Comparison of ENCODE assay signal across 8 cellular contexts in genomic region chr1:109214695-109215623, GRCh38.
DNase-seq lines count a peak whose midpoint lies in the region; ATAC-seq and TF ChIP-seq lines count a peak whose summit lies in the region.

No MANE protein-coding gene starts in this region.

- H3K36me3 Mint-ChIP-seq in T-helper 1 cell treated with Interleukin-12 subunit alpha and Interleukin-12 subunit beta and Interleukin-4 antibody, amounts not matched to agents 30 μg/mL and 1 μg/mL, for 36 hours (ENCODE audit: low read depth): peaks cover 28% of the 10 kb centered on the region

- peaks cover 27% of the 10 kb centered on the region for H3K4me1 Mint-ChIP-seq in T-helper 1 cell treated with Interleukin-12 subunit alpha and Interleukin-12 subunit beta and Interleukin-4 antibody, amounts not matched to agents 30 μg/mL and 1 μg/mL, for 36 hours (ENCODE audit: low read depth)

- H3K27ac Mint-ChIP-seq in T-helper 1 cell treated with Interleukin-12 subunit alpha and Interleukin-12 subunit beta and Interleukin-4 antibody, amounts not matched to agents 30 μg/mL and 1 μg/mL, for 36 hours: peak overlapping the region; percentile 93

- TF ChIP-seq CTCF in cardiac fibroblast (IDR thresholded peaks at IDR 0.05; ENCODE audit: low read depth, low read length): no peak

- H3K4me3 Mint-ChIP-seq in T-helper 1 cell treated with Interleukin-12 subunit alpha and Interleukin-12 subunit beta and Interleukin-4 antibody, amounts not matched to agents 30 μg/mL and 1 μg/mL, for 36 hours: peak overlapping the region; percentile 92

- no peak for ATAC-seq in HG03442 (IDR thresholded peaks at IDR 0.05; ENCODE audit: unreplicated experiment)

- no peaks in the 10 kb centered on the region for H3K27me3 Mint-ChIP-seq in T-helper 1 cell treated with Interleukin-12 subunit alpha and Interleukin-12 subunit beta and Interleukin-4 antibody, amounts not matched to agents 30 μg/mL and 1 μg/mL, for 36 hours (ENCODE audit: low read depth)

- DNase-seq in NCI-H2081 (lab: John Stamatoyannopoulos, UW) (peak; percentile 20 to 64), NCI-H2081 treated with DMSO at 0.1 percent for 48 hours (lab: John Stamatoyannopoulos, UW) (no peak), NCI-H1092 (lab: John Stamatoyannopoulos, UW) (peak; percentile 17), cardiac fibroblast (ENCODE audit: low read depth in 2 of 2) (peak; percentile 87 to 91), kidney glomerular epithelial cell (lab: John Stamatoyannopoulos, UW) (peak; percentile 49)
- peak; percentile 17 to 24 for DNase-seq in stimulated activated CD4-positive, alpha-beta T cell treated with anti-CD3 and anti-CD28 coated beads, Interleukin-2, amount 100 ng/mL, for 48 hours

- H3K9me3 Mint-ChIP-seq in T-helper 1 cell treated with Interleukin-12 subunit alpha and Interleukin-12 subunit beta and Interleukin-4 antibody, amounts not matched to agents 30 μg/mL and 1 μg/mL, for 36 hours: no peaks in the 10 kb centered on the region

- peak overlapping the region; percentile 94 to 95 for H3K4me3 ChIP-seq in cardiac fibroblast (replicated peaks in 1 of 2; ENCODE audit: low read depth in 2 of 2, low read length in 2 of 2)
